Comparison of ENCODE assay signal across 35 cellular contexts in genomic region chr5:61217251-61217650, GRCh38.
"Had no signal": no experiment of that assay in that cellular context is flagged by ENCODE, and none has a peak within 500 bp of the region (broad histone marks: within the 10 kb centered on the region; RNA-seq: fewer than 3 reads in every experiment).

No MANE protein-coding gene starts in this region.

- H3K9ac ChIP-seq: KMS-11 had no signal

- H3K9me3 ChIP-seq: MG63 had no signal

- H3K4me2 ChIP-seq: KMS-11 had no signal

- H3K27me3 ChIP-seq: MG63 had no signal

- H3K4me3 ChIP-seq: MG63 had no signal

- DNase-seq: Karpas-422, Kasumi-1, KBM-7, KG1, MG63, MM.1S, MV-4-11, NCI-H1048, NCI-H1092, NCI-H1092 treated with DMSO at 0.1 percent for 48 hours, NCI-H1105, NCI-H1105 treated with DMSO at 0.1 percent for 48 hours, NCI-H1417, NCI-H1417 treated with DMSO at 0.1 percent for 48 hours, NCI-H1436, NCI-H1436 treated with DMSO at 0.1 percent for 48 hours, NCI-H146, NCI-H1694, NCI-H1694 treated with DMSO at 0.1 percent for 48 hours, NCI-H187, NCI-H187 treated with DMSO at 0.1 percent for 48 hours, NCI-H1930, NCI-H2029, NCI-H2029 treated with DMSO at 0.1 percent for 48 hours, NCI-H2081, NCI-H2081 treated with DMSO at 0.1 percent for 48 hours, NCI-H2107, NCI-H2171 treated with DMSO at 0.1 percent for 48 hours, NCI-H2227 treated with DMSO at 0.1 percent for 48 hours, NCI-H226, NCI-H345, NCI-H446, NCI-H446 treated with DMSO at 0.1 percent for 48 hours, NCI-H510A had no signal

- H3K36me3 ChIP-seq: MG63 had no signal

- H3K27ac ChIP-seq: KMS-11 had no signal
